In the genomic region with DNA sequence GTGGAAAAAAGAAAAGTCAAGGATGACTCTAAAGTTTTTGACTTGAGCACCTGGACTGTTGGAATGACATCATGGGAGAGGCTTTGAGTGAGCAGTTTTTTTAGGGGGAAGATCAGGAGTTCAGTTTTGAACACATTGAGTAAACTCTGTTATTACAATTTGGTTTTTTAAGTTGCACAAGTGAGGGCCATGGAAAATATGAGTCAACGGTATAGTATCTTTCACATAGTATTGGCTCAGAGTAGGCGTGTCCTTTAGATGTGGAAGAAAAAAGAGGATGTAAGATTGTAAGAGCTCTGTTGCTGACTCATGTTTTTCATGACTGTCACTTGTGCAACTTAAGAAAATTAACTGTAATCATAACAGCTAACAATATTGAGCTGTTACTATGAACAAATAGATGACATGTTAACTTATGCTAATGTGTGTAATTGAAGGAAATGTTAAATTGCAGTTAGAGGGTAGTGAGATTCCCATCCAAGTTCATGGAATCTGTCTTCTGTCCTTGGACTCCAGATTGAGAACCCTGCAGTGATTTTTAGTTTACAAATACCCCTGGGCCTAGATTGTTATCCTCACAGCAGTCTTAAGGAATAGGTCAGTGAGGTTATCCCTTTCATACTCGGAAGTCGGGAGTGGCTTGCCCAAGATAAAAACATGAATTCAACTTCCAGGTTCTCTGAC, we compare ENCODE assay signal across 9 cellular contexts. TPM values are rescaled to one million over a fixed set of nuclear protein-coding genes. Genes with fewer than 3 reads are reported as not detected.
A peak's percentile ranks its signal among the peaks of the same experiment; 100 is the strongest.
DNase-seq lines count a peak whose midpoint lies in the region; ATAC-seq, FAIRE-seq and TF ChIP-seq lines count a peak whose summit lies in the region.
"Had no signal": no experiment of that assay in that cellular context is flagged by ENCODE, and none has a peak within 500 bp of the region (broad histone marks: within the 10 kb centered on the region; RNA-seq: fewer than 3 reads in every experiment).

No MANE protein-coding gene starts in this region.

- TF ChIP-seq CTCF in GM13977 (IDR thresholded peaks at IDR 0.05; ENCODE audit: extremely low read depth, insufficient read depth, missing control alignments): no peak
- TF ChIP-seq CTCF in GM12878 (IDR thresholded peaks at IDR 0.05 in 2 of 3, conservative IDR thresholded peaks at IDR 0.05 in 1 of 3; ENCODE audit: control insufficient read depth in 2 of 3, extremely low read depth in 1 of 3, insufficient read depth in 1 of 3, low read depth in 3 of 3, low read length in 3 of 3): no peak
- TF ChIP-seq CTCF in BE2C (IDR thresholded peaks at IDR 0.05; ENCODE audit: low read depth, low read length): no peak

- H3K9ac ChIP-seq in GM12878 (ENCODE audit: control insufficient read depth, insufficient read depth, low read length): peak overlapping the region; percentile 30; the same call in 1 of the 2 replicates

- POLR2A ChIA-PET in GM12878 (lab: Charles Lee): interaction anchor here (1.5 to 2.2 kb wide), 4 partner anchors 10 to 124 kb away, joined by 3 to 14 read pairs (median 6); a partner anchor contains a TSS

- 53% methylated on average over 4 of the region's 4 CpGs for WGBS in GM12878 (ENCODE audit: insufficient coverage, insufficient replicate concordance, low lambda C conversion rate, missing lambda C conversion rate)

- RAD21 ChIA-PET in GM12878 (lab: Charles Lee; ENCODE audit: unreplicated experiment): interaction anchor here (0.6 to 2.1 kb wide), 27 partner anchors 9 to 213 kb away, joined by 3 to 16 read pairs (median 4); a partner anchor contains a TSS

- no peaks in the 10 kb centered on the region for H4K20me1 ChIP-seq in GM12878 (ENCODE audit: control insufficient read depth, insufficient read depth)

- SMC1A ChIA-PET in GM12878 (lab: Charles Lee; ENCODE audit: uncharacterized antibody, unreplicated experiment): interaction anchor here (0.6 to 2.4 kb wide), 18 partner anchors 10 to 213 kb away, joined by 3 to 12 read pairs (median 4); no protein-coding TSS in a partner anchor

- H3K9me3 ChIP-seq in GM12878 (replicated peaks; ENCODE audit: control insufficient read depth, insufficient read depth, low read length) (peaks cover 3% of the 10 kb centered on the region; the same call in 2 of the 3 replicates), BE2C (no peaks in the 10 kb centered on the region)

- H3K4me1 ChIP-seq in GM12878 (ENCODE audit: control insufficient read depth, insufficient read depth, low read length) (peaks cover 44% of the 10 kb centered on the region), BE2C (no peaks in the 10 kb centered on the region)

- in situ Hi-C loops in GM13977 (cut with MboI; ENCODE audit: low pct_unique_long_range_greater_than_20kb, low sequenced_read_pairs, unreplicated experiment): no loop called here
- in situ Hi-C loops in GM12878 (cut with MboI): no loop called here
- in situ Hi-C loops in G401 (cut with HindIII; ENCODE audit: low sequenced_read_pairs): no loop called here

- intact Hi-C loops in GM12878 (cut with micrococcal nuclease; ENCODE audit: unreplicated experiment): loop anchor here (1.0 to 5.0 kb wide), 6 partner anchors 47 to 346 kb away; no protein-coding TSS in a partner anchor

- H3K4me2 ChIP-seq in GM12878 (ENCODE audit: control insufficient read depth, insufficient read depth): peak overlapping the region; percentile 76; the same call in 1 of the 2 replicates

- peak overlapping the region; percentile 90 for H3K27ac ChIP-seq in GM12878 (ENCODE audit: control insufficient read depth, insufficient read depth)

- TF ChIP-seq POLR2A in GM12878 (IDR thresholded peaks at IDR 0.05; ENCODE audit: low read depth, low read length): no peak

- BruUV-seq in GM12878 (replicated peaks; lab: Mats Ljungman, UMichigan): TSS peak; percentile 93

- no peak for TF ChIP-seq RAD21 in GM12878 (IDR thresholded peaks at IDR 0.05; ENCODE audit: insufficient read depth, low read depth, low read length)

- CTCF ChIA-PET in GM12878 (lab: Yijun Ruan, JAX): interaction anchor here (0.6 to 1.1 kb wide), 2 partner anchors 48 to 1609 kb away, joined by 3 read pairs; a partner anchor contains a TSS

- ATAC-seq in HG02759 (IDR thresholded peaks at IDR 0.05; ENCODE audit: unreplicated experiment): peak; percentile 93
- peak; percentile 89 for ATAC-seq in GM12878

- no peak overlapping the region for H3K4me3 ChIP-seq in GM12878
- H3K4me3 ChIP-seq in BE2C (ENCODE audit: low read depth, low read length): no peak overlapping the region

- DNase-seq in A172 (ENCODE audit: low spot score) (peak; percentile 94), GM13977 (ENCODE audit: low spot score) (peak; percentile 74), NCI-H460 (ENCODE audit: extremely low read depth, low read depth) (peak; percentile 99), GM12878 (ENCODE audit: low read depth, low spot score) (peak; percentile 97), midbrain (lab: John Stamatoyannopoulos, UW) (peak; percentile 10), G401 (ENCODE audit: low spot score) (no peak), BE2C (no peak)

- FAIRE-seq in GM12878 (lab: Jason Lieb, UNC): peak; percentile 91
- FAIRE-seq: H1 had no signal

- H3K36me3 ChIP-seq in GM12878 (ENCODE audit: control insufficient read depth in 2 of 2, insufficient read depth in 2 of 2, low read length in 1 of 2) (no peaks in the 10 kb centered on the region), BE2C (no peaks in the 10 kb centered on the region)

- no peak overlapping the region; the same call in 1 of the 2 replicates for H2AFZ ChIP-seq in GM12878 (ENCODE audit: control insufficient read depth, low read depth, low read length)

- peak; percentile 97 to 98 for TF ChIP-seq EP300 in GM12878 (IDR thresholded peaks at IDR 0.05; ENCODE audit: borderline replicate concordance in 1 of 2, control insufficient read depth in 1 of 2, low read depth in 2 of 2, low read length in 2 of 2)

- H3K79me2 ChIP-seq in GM12878 (ENCODE audit: control insufficient read depth, insufficient read depth, low read length): no peaks in the 10 kb centered on the region

- H3K27me3 ChIP-seq in GM12878 (replicated peaks in 1 of 2; ENCODE audit: control insufficient read depth in 2 of 2, insufficient read depth in 2 of 2, low read length in 1 of 2) (no peaks in the 10 kb centered on the region), BE2C (no peaks in the 10 kb centered on the region)

TF ChIP-seq in GM12878, 131 proteins besides CTCF, POLR2A, EP300 and RAD21 (continues in another document):
- TF ChIP-seq ZZZ3 (IDR thresholded peaks at IDR 0.05; ENCODE audit: control insufficient read depth, insufficient read length, low read depth) (no peak), SREBF1 (IDR thresholded peaks at IDR 0.05; ENCODE audit: low read length) (no peak; the same call in 1 of the 2 replicates), NR2F1 (conservative IDR thresholded peaks at IDR 0.05) (peak; percentile 69), DPF2 (IDR thresholded peaks at IDR 0.05) (peak; percentile 97), IRF4 (IDR thresholded peaks at IDR 0.05; ENCODE audit: low read depth, low read length) (peak; percentile 89)
- TF ChIP-seq, protein P1, sequence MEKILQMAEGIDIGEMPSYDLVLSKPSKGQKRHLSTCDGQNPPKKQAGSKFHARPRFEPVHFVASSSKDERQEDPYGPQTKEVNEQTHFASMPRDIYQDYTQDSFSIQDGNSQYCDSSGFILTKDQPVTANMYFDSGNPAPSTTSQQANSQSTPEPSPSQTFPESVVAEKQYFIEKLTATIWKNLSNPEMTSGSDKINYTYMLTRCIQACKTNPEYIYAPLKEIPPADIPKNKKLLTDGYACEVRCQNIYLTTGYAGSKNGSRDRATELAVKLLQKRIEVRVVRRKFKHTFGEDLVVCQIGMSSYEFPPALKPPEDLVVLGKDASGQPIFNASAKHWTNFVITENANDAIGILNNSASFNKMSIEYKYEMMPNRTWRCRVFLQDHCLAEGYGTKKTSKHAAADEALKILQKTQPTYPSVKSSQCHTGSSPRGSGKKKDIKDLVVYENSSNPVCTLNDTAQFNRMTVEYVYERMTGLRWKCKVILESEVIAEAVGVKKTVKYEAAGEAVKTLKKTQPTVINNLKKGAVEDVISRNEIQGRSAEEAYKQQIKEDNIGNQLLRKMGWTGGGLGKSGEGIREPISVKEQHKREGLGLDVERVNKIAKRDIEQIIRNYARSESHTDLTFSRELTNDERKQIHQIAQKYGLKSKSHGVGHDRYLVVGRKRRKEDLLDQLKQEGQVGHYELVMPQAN (conservative IDR thresholded peaks at IDR 0.05): no peak

RNA-seq across cellular contexts. Expression of a gene that starts 48.1 kb away (rescaled TPM):
- 42.8 and 54.7 TPM in 2 replicates for total RNA-seq in A172 (2014; rRNA removed; shearing (Covaris generic))
- 201 and 228 TPM in 2 replicates for total RNA-seq in NCI-H460 (2014; rRNA removed; shearing (Covaris generic))
- polyA plus RNA-seq in NCI-H460 (2014; cell fraction: nucleus; rRNA removed): 58.2 and 80.2 TPM in 2 replicates
- 216 and 232 TPM in 2 replicates for total RNA-seq in GM12878 (2013; cell fraction: nucleolus; rRNA removed)
- total RNA-seq in GM12878 (2014; rRNA removed): 46.0 and 56.0 TPM in 2 replicates
- total RNA-seq in GM12878 (2014; rRNA removed; fragmentation: Illumina TruSeq; extraction: Trizol): 67.8 TPM in 2 replicates
- 51.1 and 54.9 TPM in 2 replicates for total RNA-seq in GM12878 (2021)
- 9.9 TPM for polyA plus RNA-seq in GM12878 (2011; ENCODE audit: low read depth)
- polyA plus RNA-seq in GM12878 (2011; rRNA removed): 27.1 and 39.4 TPM in 2 replicates
- polyA plus RNA-seq in GM12878 (2011; cell fraction: cytosol; rRNA removed): 11.5 and 16.7 TPM in 2 replicates
- 37.7 and 38.4 TPM in 2 replicates for polyA plus RNA-seq in GM12878 (2011; cell fraction: nucleus; rRNA removed)
- polyA plus RNA-seq in GM12878 (2012): 20.4 and 23.0 TPM in 2 replicates
- 51.0 and 74.4 TPM in 2 replicates for polyA plus RNA-seq in GM12878 (2014; fragmentation: Illumina TruSeq; extraction: Trizol)
- polyA plus RNA-seq in GM12878 (2014; fragmentation: Nextera tagmentation; extraction: Ambion mirVana): 10 to 100 TPM; 15.9 to 18.6 TPM
- 22.9 and 29.1 TPM in 2 replicates for polyA plus RNA-seq in GM12878 (2014; rRNA removed)
- polyA plus RNA-seq in GM12878 (2016; fragmentation: Nextera tagmentation; extraction: Ambion mirVana): 10 to 100 TPM; 53.0 to 62.2 TPM
- 30.6 and 40.5 TPM in 2 replicates for polyA minus RNA-seq in GM12878 (2011; rRNA and poly(A)+ RNA removed)
- polyA minus RNA-seq in GM12878 (2011; cell fraction: cytosol; rRNA and poly(A)+ RNA removed): 14.3 and 17.3 TPM in 2 replicates
- 48.6 and 86.0 TPM in 2 replicates for polyA minus RNA-seq in GM12878 (2011; cell fraction: nucleus; rRNA and poly(A)+ RNA removed)
- total RNA-seq in G401 (2014; rRNA removed; shearing (Covaris generic)): 9.0 and 12.7 TPM in 2 replicates
- polyA plus RNA-seq in BE2C (2012; ENCODE audit: insufficient read depth, insufficient read length, low read depth): 29.1 TPM

Comparison
In these comparisons a context has a peak if more than half of its experiments do, and no peak if none do; other contexts are left out.
1. DNase-seq: peak in A172 (single experiment), GM13977 (single experiment), NCI-H460 (single experiment), GM12878 (single experiment) and midbrain (single experiment); none in G401 (single experiment) and BE2C (single experiment).